Comparison of ENCODE assay signal across 8 cellular contexts in the genomic region with DNA sequence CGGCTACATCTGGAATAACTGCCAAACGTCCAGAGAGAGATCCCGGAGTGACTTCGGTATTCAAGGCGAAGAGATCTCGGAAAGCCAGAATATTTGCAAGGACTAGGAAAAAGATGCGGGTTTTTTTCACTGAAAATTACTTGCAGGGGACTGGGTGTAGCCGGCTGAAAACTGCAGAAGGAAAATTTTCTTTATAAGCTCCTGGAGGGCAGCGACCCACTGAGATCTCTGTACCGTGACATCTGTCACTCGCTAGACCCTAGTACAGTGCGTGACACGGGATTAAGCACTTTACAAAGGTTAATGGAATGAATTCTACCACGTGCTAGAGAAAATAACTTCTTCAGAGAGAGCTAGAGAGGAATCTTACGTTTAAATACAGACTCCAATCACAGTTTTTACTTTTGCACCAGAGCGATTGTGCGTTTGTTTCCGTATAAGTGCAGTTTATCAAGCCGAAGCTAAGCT. TPM values are rescaled to one million over a fixed set of nuclear protein-coding genes. Genes with fewer than 3 reads are reported as not detected.
DNase-seq lines count a peak whose midpoint lies in the region; ATAC-seq and TF ChIP-seq lines count a peak whose summit lies in the region.

No MANE protein-coding gene starts in this region.

- H3K36me3 ChIP-seq in ES-I3 (ENCODE audit: insufficient read depth, low read length) (no peaks in the 10 kb centered on the region), prostate gland (no peaks in the 10 kb centered on the region)

- intact Hi-C loops in prostate gland (cut with DNase I) (loop anchor here (2.0 kb wide), 1 partner anchor 212 kb away; the partner anchor contains the start of genes DCAF16 and NCAPG), posterior vena cava (cut with DNase I) (loop anchor here in 1 of 2 donors (10.0 kb wide), 1 partner anchor 208 kb away; the partner anchor contains the start of genes DCAF16 and NCAPG)

- H3K9ac ChIP-seq in ES-I3 (ENCODE audit: low read depth, low read length), result peak overlapping the region; percentile 74

- TF ChIP-seq CTCF in RWPE1 (conservative IDR thresholded peaks at IDR 0.05; ENCODE audit: low read depth) (no peak), fibroblast of mammary gland (conservative IDR thresholded peaks at IDR 0.05; ENCODE audit: control insufficient read depth, insufficient read depth, low read depth, low read length) (no peak), prostate gland (IDR thresholded peaks at IDR 0.05) (no peak)

- WGBS in prostate gland, result 2% methylated on average over 19 of the region's 19 CpGs

- POLR2A ChIA-PET in RWPE1 (lab: Yijun Ruan, JAX; ENCODE audit: low non-redundant PET), result interaction anchor here (0.6 kb wide), 1 partner anchor 407 kb away, joined by 3 read pairs; no protein-coding TSS in a partner anchor

- no peak for TF ChIP-seq POLR2A in prostate gland (IDR thresholded peaks at IDR 0.05)

- H3K27ac ChIP-seq in RWPE1 (peak overlapping the region; percentile 96), prostate gland (peak overlapping the region; percentile 85 to 93)

- H3K4me3 ChIP-seq in fibroblast of mammary gland (ENCODE audit: control insufficient read depth, low read depth, low read length), result peak overlapping the region; percentile 94
- H3K4me3 ChIP-seq in prostate gland, result peak overlapping the region; percentile 91 to 96

- CTCF ChIA-PET in RWPE1 (lab: Yijun Ruan, JAX), result interaction anchor here (0.6 kb wide), 1 partner anchor 435 kb away, joined by 5 read pairs; no protein-coding TSS in a partner anchor

- H3K9me3 ChIP-seq in ES-I3 (ENCODE audit: control insufficient read depth, insufficient read depth, low read length) (no peaks in the 10 kb centered on the region), prostate gland (no peaks in the 10 kb centered on the region)

- H3K4me1 ChIP-seq in ES-I3 (ENCODE audit: insufficient read depth, low read length), result no peaks in the 10 kb centered on the region
- H3K4me1 ChIP-seq in prostate gland (replicated peaks), result no peaks in the 10 kb centered on the region

- DNase-seq in RWPE1 (ENCODE audit: low spot score) (no peak), fibroblast of mammary gland (ENCODE audit: low read depth) (no peak), prostate gland (ENCODE audit: low spot score) (no peak), DMS79 (lab: John Stamatoyannopoulos, UW) (no peak), posterior vena cava (ENCODE audit: low spot score) (no peak)
- no peak for DNase-seq in stimulated activated CD4-positive, alpha-beta T cell treated with anti-CD3 and anti-CD28 coated beads, Interleukin-4, amount 100 ng/mL, for 4 hours

- no peaks in the 10 kb centered on the region for H3K27me3 ChIP-seq in prostate gland (replicated peaks; ENCODE audit: insufficient read depth)

- ATAC-seq in HG02763 (IDR thresholded peaks at IDR 0.05; ENCODE audit: unreplicated experiment), result no peak

RNA-seq across cellular contexts. Expression of gene LCORL, which starts 1.1 kb away (rescaled TPM):
- total RNA-seq in prostate gland (10 to 100 TPM; 17.8 to 34.5 TPM), posterior vena cava (10 to 100 TPM in 1 of 2 donors, 1 to 10 TPM in 1; 9.3 to 12.0 TPM)
